Comparison of ENCODE assay signal across 1 cellular context in genomic region chr17:5526821-5527598, GRCh38.
TF ChIP-seq lines count a peak whose summit lies in the region.

No MANE protein-coding gene starts in this region.

TF ChIP-seq in HEK293, 187 proteins besides CTCF, POLR2A, EP300 and RAD21 (continued from another document and continues in another):
- TF ChIP-seq PRDM10 (tag by site-specific recombination; IDR thresholded peaks at IDR 0.05) = peak; percentile 39; the same call in 1 of the 2 replicates
- TF ChIP-seq ZNF423 (tag by site-specific recombination; IDR thresholded peaks at IDR 0.05) = no peak
- TF ChIP-seq ZBTB11 (tag by site-specific recombination; conservative IDR thresholded peaks at IDR 0.05; ENCODE audit: low read depth) = no peak
- no peak for TF ChIP-seq ZNF701 (tag by site-specific recombination; IDR thresholded peaks at IDR 0.05)
- TF ChIP-seq ZNF596 (tag by site-specific recombination; IDR thresholded peaks at IDR 0.05) = no peak
- no peak for TF ChIP-seq ZNF341 (tag by site-specific recombination; IDR thresholded peaks at IDR 0.05; ENCODE audit: low read depth)
- TF ChIP-seq ZNF335 (tag by site-specific recombination; conservative IDR thresholded peaks at IDR 0.05) = peak; percentile 66
- TF ChIP-seq SALL2 (tag by site-specific recombination; IDR thresholded peaks at IDR 0.05; ENCODE audit: borderline replicate concordance) = no peak
- no peak for TF ChIP-seq ZNF791 (tag by site-specific recombination; IDR thresholded peaks at IDR 0.05)
- no peak for TF ChIP-seq ZNF140 (tag by site-specific recombination; IDR thresholded peaks at IDR 0.05)
- TF ChIP-seq ZNF837 (tag by site-specific recombination; IDR thresholded peaks at IDR 0.05) = no peak
- no peak for TF ChIP-seq SCRT1 (tag by site-specific recombination; IDR thresholded peaks at IDR 0.05; ENCODE audit: borderline replicate concordance)
- no peak for TF ChIP-seq HOXD13 (CRISPR knock-in tag; IDR thresholded peaks at IDR 0.05; ENCODE audit: borderline replicate concordance)
- TF ChIP-seq ZNF830 (tag by site-specific recombination; IDR thresholded peaks at IDR 0.05; ENCODE audit: low read depth) = no peak
- no peak for TF ChIP-seq ZSCAN5A (tag by site-specific recombination; IDR thresholded peaks at IDR 0.05)
- no peak for TF ChIP-seq ZNF548 (tag by site-specific recombination; IDR thresholded peaks at IDR 0.05)
- TF ChIP-seq ZNF362 (tag by site-specific recombination; IDR thresholded peaks at IDR 0.05) = no peak
- TF ChIP-seq ZNF629 (tag by site-specific recombination; IDR thresholded peaks at IDR 0.05) = peak; percentile 92
- TF ChIP-seq ZNF585B (tag by site-specific recombination; IDR thresholded peaks at IDR 0.05) = no peak
- TF ChIP-seq PRDM2 (tag by site-specific recombination; IDR thresholded peaks at IDR 0.05; ENCODE audit: borderline replicate concordance) = no peak
- TF ChIP-seq ZBTB17 (tag by site-specific recombination; IDR thresholded peaks at IDR 0.05) = peak; percentile 56; the same call in 1 of the 2 replicates
- TF ChIP-seq ZNF623 (tag by site-specific recombination; IDR thresholded peaks at IDR 0.05) = no peak
- no peak for TF ChIP-seq ZNF555 (tag by site-specific recombination; conservative IDR thresholded peaks at IDR 0.05)
- TF ChIP-seq ZNF658 (tag by site-specific recombination; IDR thresholded peaks at IDR 0.05) = no peak
- TF ChIP-seq ZNF24 (tag by site-specific recombination; IDR thresholded peaks at IDR 0.05) = peak; percentile 71; the same call in 1 of the 2 replicates
- TF ChIP-seq ZNF184 (tag by site-specific recombination; IDR thresholded peaks at IDR 0.05) = 0 out of 2 replicates have a peak, but pooled peaks have one; percentile 48
- TF ChIP-seq ZNF654 (tag by site-specific recombination; IDR thresholded peaks at IDR 0.05; ENCODE audit: low read depth) = no peak
- TF ChIP-seq ZNF133 (tag by site-specific recombination; IDR thresholded peaks at IDR 0.05) = no peak
- TF ChIP-seq ZBTB21 (tag by site-specific recombination; IDR thresholded peaks at IDR 0.05) = peak; percentile 85
- TF ChIP-seq ZSCAN4 (tag by site-specific recombination; IDR thresholded peaks at IDR 0.05) = no peak
- no peak for TF ChIP-seq ZNF211 (tag by site-specific recombination; IDR thresholded peaks at IDR 0.05; ENCODE audit: low read depth)
- no peak for TF ChIP-seq ZBTB10 (tag by site-specific recombination; IDR thresholded peaks at IDR 0.05)
- peak; percentile 64; the same call in 1 of the 2 replicates for TF ChIP-seq HIC1 (tag by site-specific recombination; IDR thresholded peaks at IDR 0.05)
- TF ChIP-seq OVOL3 (tag by site-specific recombination; IDR thresholded peaks at IDR 0.05) = no peak
- 0 out of 2 replicates have a peak, but pooled peaks have one; percentile 46 for TF ChIP-seq ZNF843 (tag by site-specific recombination; IDR thresholded peaks at IDR 0.05)
- TF ChIP-seq ZFP37 (tag by site-specific recombination; IDR thresholded peaks at IDR 0.05) = no peak
- no peak for TF ChIP-seq ZNF112 (tag by site-specific recombination; IDR thresholded peaks at IDR 0.05)
- TF ChIP-seq ZNF274 (IDR thresholded peaks at IDR 0.05; ENCODE audit: low read length) = no peak
- TF ChIP-seq ZNF274 (tag by site-specific recombination; IDR thresholded peaks at IDR 0.05; ENCODE audit: borderline replicate concordance) = no peak
